ENCODE assay signal across 23 cellular contexts in the genomic region with DNA sequence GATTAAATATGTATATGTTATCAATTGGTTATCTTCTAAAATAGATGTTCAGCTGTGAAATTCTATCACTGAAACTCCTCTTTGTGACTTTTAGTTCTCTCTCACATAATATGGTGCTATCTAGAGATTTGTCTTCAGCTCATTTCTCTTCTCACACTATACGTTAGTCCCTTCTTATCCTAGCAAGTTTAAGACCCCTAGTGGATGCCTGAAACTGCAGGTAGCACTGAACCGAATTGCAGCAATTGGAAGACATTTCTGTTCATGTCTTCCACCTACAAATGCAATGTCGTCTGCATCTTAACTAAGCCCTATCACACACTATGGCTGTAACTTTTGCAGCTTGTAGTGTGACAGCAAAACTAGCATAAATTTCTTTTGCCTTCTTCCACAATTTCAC.
"Had no signal": no experiment of that assay in that cellular context is flagged by ENCODE, and none has a peak within 500 bp of the region (broad histone marks: within the 10 kb centered on the region; RNA-seq: fewer than 3 reads in every experiment).

No MANE protein-coding gene starts in this region.

- H3K27ac Mint-ChIP-seq: activated CD4-positive, alpha-beta T cell treated with anti-CD3 and anti-CD28 coated beads, Interleukin-2, amount 10 ng/mL, durations not matched to agents 7 days and 5 days; activated CD8-positive, alpha-beta T cell treated with anti-CD3 and anti-CD28 coated beads, Interleukin-2, amount 10 ng/mL, durations not matched to agents 7 days and 5 days; activated naive CD4-positive, alpha-beta T cell treated with anti-CD3 and anti-CD28 coated beads, Interleukin-2, amount 50 U/mL, for 24 hours; activated T-helper 1 cell treated with anti-CD3 and anti-CD28 coated beads, Interleukin-12 subunit alpha, Interleukin-12 subunit beta, Interleukin-2, Interleukin-4 antibody, amounts not matched to agents 30 ng/mL and 10 ng/mL and 1 ng/mL, durations not matched to agents 14 hours and 24 hours and 36 hours; brain; mesothelial cell of epicardium; naive thymus-derived CD8-positive, alpha-beta T cell; type B pancreatic cell had no signal

- H3K36me3 ChIP-seq: left lung, ovary, right atrium auricular region, spleen, thoracic aorta had no signal

- H3K27ac ChIP-seq: foreskin keratinocyte, left lung, ovary, psoas muscle, right atrium auricular region, spleen, thoracic aorta had no signal

- H3K9me3 ChIP-seq: ovary, psoas muscle, right atrium auricular region, thoracic aorta had no signal

- H3K36me3 Mint-ChIP-seq: activated naive CD4-positive, alpha-beta T cell treated with anti-CD3 and anti-CD28 coated beads, Interleukin-2, amount 50 U/mL, for 24 hours; brain; mesothelial cell of epicardium; naive thymus-derived CD8-positive, alpha-beta T cell; type B pancreatic cell had no signal

- H3K4me1 Mint-ChIP-seq: activated CD4-positive, alpha-beta T cell treated with anti-CD3 and anti-CD28 coated beads, Interleukin-2, amount 10 ng/mL, durations not matched to agents 7 days and 5 days; activated naive CD4-positive, alpha-beta T cell treated with anti-CD3 and anti-CD28 coated beads, Interleukin-2, amount 50 U/mL, for 24 hours; brain; mesothelial cell of epicardium; naive thymus-derived CD8-positive, alpha-beta T cell had no signal

- H3K4me3 ChIP-seq: left lung, ovary, psoas muscle, right atrium auricular region, spleen, thoracic aorta had no signal

- H3K4me1 ChIP-seq: foreskin keratinocyte, left lung, psoas muscle, right atrium auricular region, spleen had no signal

- H3K27me3 ChIP-seq: foreskin keratinocyte, left lung, ovary, right atrium auricular region, spleen had no signal

- DNase-seq: activated CD4-positive, alpha-beta T cell treated with anti-CD3 and anti-CD28 coated beads, Interleukin-2, amount 10 ng/mL, durations not matched to agents 7 days and 5 days; activated CD4-positive, CD25-positive, alpha-beta regulatory T cell treated with anti-CD3 and anti-CD28 coated beads, Interleukin-2, amount 50 U/mL, for 72 hours; activated CD8-positive, alpha-beta T cell treated with anti-CD3 and anti-CD28 coated beads, Interleukin-2, amount 10 ng/mL, durations not matched to agents 7 days and 5 days; activated gamma-delta T cell; aorta; dermis blood vessel endothelial cell; effector CD8-positive, alpha-beta T cell; foreskin keratinocyte; kidney glomerular epithelial cell; left lung; naive thymus-derived CD8-positive, alpha-beta T cell; ovary; psoas muscle; spleen; stimulated activated CD4-positive, alpha-beta T cell treated with anti-CD3 and anti-CD28 coated beads, Interleukin-4, amount 100 ng/mL, for 1 hour; stimulated activated naive CD4-positive, alpha-beta T cell had no signal

- H3K4me3 Mint-ChIP-seq: activated CD4-positive, alpha-beta T cell treated with anti-CD3 and anti-CD28 coated beads, Interleukin-2, amount 10 ng/mL, durations not matched to agents 7 days and 5 days; activated CD8-positive, alpha-beta T cell treated with anti-CD3 and anti-CD28 coated beads, Interleukin-2, amount 10 ng/mL, durations not matched to agents 7 days and 5 days; activated naive CD4-positive, alpha-beta T cell treated with anti-CD3 and anti-CD28 coated beads, Interleukin-2, amount 50 U/mL, for 24 hours; activated T-helper 1 cell treated with anti-CD3 and anti-CD28 coated beads, Interleukin-12 subunit alpha, Interleukin-12 subunit beta, Interleukin-2, Interleukin-4 antibody, amounts not matched to agents 30 ng/mL and 10 ng/mL and 1 ng/mL, durations not matched to agents 14 hours and 24 hours and 36 hours; brain; mesothelial cell of epicardium; naive thymus-derived CD8-positive, alpha-beta T cell; type B pancreatic cell had no signal

- H3K27me3 Mint-ChIP-seq: activated CD4-positive, alpha-beta T cell treated with anti-CD3 and anti-CD28 coated beads, Interleukin-2, amount 10 ng/mL, durations not matched to agents 7 days and 5 days; activated naive CD4-positive, alpha-beta T cell treated with anti-CD3 and anti-CD28 coated beads, Interleukin-2, amount 50 U/mL, for 24 hours; naive thymus-derived CD8-positive, alpha-beta T cell; type B pancreatic cell had no signal

- ATAC-seq: activated CD8-positive, alpha-beta T cell treated with anti-CD3 and anti-CD28 coated beads, Interleukin-2, amount 10 ng/mL, durations not matched to agents 7 days and 5 days; foreskin keratinocyte; left lung; naive thymus-derived CD8-positive, alpha-beta T cell; psoas muscle had no signal
